20 cellular contexts compared by ENCODE assay signal in genomic region chr5:59757442-59757841, GRCh38.
A peak's percentile ranks its signal among the peaks of the same experiment; 100 is the strongest.
DNase-seq lines count a peak whose midpoint lies in the region; ATAC-seq, FAIRE-seq and TF ChIP-seq lines count a peak whose summit lies in the region.
"Had no signal": no experiment of that assay in that cellular context is flagged by ENCODE, and none has a peak within 500 bp of the region (broad histone marks: within the 10 kb centered on the region; RNA-seq: fewer than 3 reads in every experiment).

No MANE protein-coding gene starts in this region.

- no peak for FAIRE-seq in frontal cortex (lab: Jason Lieb, UNC)

- TF ChIP-seq POLR2A in transverse colon (IDR thresholded peaks at IDR 0.05) = no peak

- TF ChIP-seq CTCF in fibroblast of lung (conservative IDR thresholded peaks at IDR 0.05 in 1 of 2, IDR thresholded peaks at IDR 0.05 in 1 of 2; ENCODE audit: low read depth in 1 of 2, low read length in 2 of 2) = no peak
- no peak for TF ChIP-seq CTCF in psoas muscle (IDR thresholded peaks at IDR 0.05)
- TF ChIP-seq CTCF in transverse colon (IDR thresholded peaks at IDR 0.05) = no peak

- H3K36me3 ChIP-seq in fibroblast of lung (ENCODE audit: control insufficient read depth, insufficient read depth, low read length) (no peaks in the 10 kb centered on the region), psoas muscle (ENCODE audit: insufficient read depth in 1 of 2, low read depth in 1 of 2) (no peaks in the 10 kb centered on the region), transverse colon (no peaks in the 10 kb centered on the region)
- H3K36me3 ChIP-seq: BLaER1 treated with 17β-estradiol and CSF1 and Interleukin-3, amounts not matched to agents 10 nM and 100 nM; thoracic aorta had no signal

- no peak overlapping the region for H3K9ac ChIP-seq in fibroblast of lung (ENCODE audit: insufficient read depth, low read length)
- H3K9ac ChIP-seq: BLaER1 treated with 17β-estradiol and CSF1 and Interleukin-3, amounts not matched to agents 10 nM and 100 nM had no signal

- H2AFZ ChIP-seq in fibroblast of lung (ENCODE audit: low read length) = no peak overlapping the region

- DNase-seq in DMS 273 (lab: John Stamatoyannopoulos, UW; ENCODE audit: unreplicated experiment) = peak; percentile 40
- DNase-seq in DMS 273 treated with DMSO at 0.1 percent for 48 hours (lab: John Stamatoyannopoulos, UW) = no peak
- DNase-seq in NCI-H146 treated with DMSO at 0.1 percent for 48 hours (lab: John Stamatoyannopoulos, UW; ENCODE audit: unreplicated experiment) = peak; percentile 10
- DNase-seq in fibroblast of lung (ENCODE audit: low read depth in 2 of 2) = peak; percentile 32 to 38
- no peak for DNase-seq in psoas muscle
- no peak for DNase-seq in frontal cortex (ENCODE audit: low spot score in 2 of 2)
- no peak for DNase-seq in activated CD4-positive, alpha-beta T cell treated with anti-CD3 and anti-CD28 coated beads, Interleukin-2, amount 50 U/mL, for 4 hours
- no peak for DNase-seq in transverse colon
- DNase-seq: 8988T; activated CD8-positive, alpha-beta T cell treated with anti-CD3 and anti-CD28 coated beads, Interleukin-2, amount 10 ng/mL, durations not matched to agents 7 days and 5 days; activated naive CD8-positive, alpha-beta T cell treated with anti-CD3 and anti-CD28 coated beads for 36 hours; effector CD4-positive, alpha-beta T cell; midbrain; NCI-H1436 treated with DMSO at 0.1 percent for 48 hours; NCI-H226; Right ventricle myocardium superior; T-cell had no signal

- no peaks in the 10 kb centered on the region for H3K9me3 ChIP-seq in fibroblast of lung (ENCODE audit: control insufficient read depth, insufficient read depth, low read depth, low read length)
- no peaks in the 10 kb centered on the region for H3K9me3 ChIP-seq in psoas muscle
- no peaks in the 10 kb centered on the region for H3K9me3 ChIP-seq in transverse colon
- H3K9me3 ChIP-seq: BLaER1 treated with 17β-estradiol and CSF1 and Interleukin-3, amounts not matched to agents 10 nM and 100 nM; thoracic aorta had no signal

- no peak overlapping the region for H3K4me3 ChIP-seq in fibroblast of lung (replicated peaks in 1 of 4; ENCODE audit: control extremely low read depth in 1 of 4, insufficient read depth in 1 of 4, low read depth in 3 of 4, low read length in 4 of 4)
- H3K4me3 ChIP-seq in psoas muscle = no peak overlapping the region
- H3K4me3 ChIP-seq in transverse colon = no peak overlapping the region
- H3K4me3 ChIP-seq: BLaER1 treated with 17β-estradiol and CSF1 and Interleukin-3, amounts not matched to agents 10 nM and 100 nM; thoracic aorta had no signal

- no peak overlapping the region for H3K27ac ChIP-seq in fibroblast of lung (ENCODE audit: insufficient read depth, low read length)
- H3K27ac ChIP-seq in psoas muscle = no peak overlapping the region
- H3K27ac ChIP-seq in transverse colon = no peak overlapping the region
- H3K27ac ChIP-seq: BLaER1 treated with 17β-estradiol and CSF1 and Interleukin-3, amounts not matched to agents 10 nM and 100 nM; thoracic aorta; VCaP had no signal

- intact Hi-C loops in psoas muscle (cut with DNase I) (no loop called here), transverse colon (cut with DNase I; ENCODE audit: low total_unique reads) (no loop called here)

- H3K79me2 ChIP-seq in fibroblast of lung (ENCODE audit: control insufficient read depth, insufficient read depth, low read length) = no peaks in the 10 kb centered on the region

- no peak overlapping the region for H3K4me2 ChIP-seq in fibroblast of lung (ENCODE audit: extremely low read depth, insufficient read depth, low read length)
- H3K4me2 ChIP-seq: BLaER1 treated with 17β-estradiol and CSF1 and Interleukin-3, amounts not matched to agents 10 nM and 100 nM had no signal

- peak in 3 of 4 donors; percentile 39 to 77 (median 55) for ATAC-seq in psoas muscle
- ATAC-seq: activated CD8-positive, alpha-beta T cell treated with anti-CD3 and anti-CD28 coated beads, Interleukin-2, amount 10 ng/mL, durations not matched to agents 7 days and 5 days; T-cell had no signal

- TF ChIP-seq EP300 in transverse colon (IDR thresholded peaks at IDR 0.05; ENCODE audit: low read depth) = no peak

- H4K20me1 ChIP-seq in fibroblast of lung (ENCODE audit: control insufficient read depth, extremely low read depth, insufficient read depth, low read length) = no peaks in the 10 kb centered on the region
- H4K20me1 ChIP-seq: BLaER1 treated with 17β-estradiol and CSF1 and Interleukin-3, amounts not matched to agents 10 nM and 100 nM had no signal

- H3K4me1 ChIP-seq in fibroblast of lung (ENCODE audit: control insufficient read depth, extremely low read depth, insufficient read depth, low read length) = no peaks in the 10 kb centered on the region
- no peaks in the 10 kb centered on the region for H3K4me1 ChIP-seq in psoas muscle
- H3K4me1 ChIP-seq in transverse colon = peaks cover 7 to 13% (median 9%) of the 10 kb centered on the region in 4 donors
- H3K4me1 ChIP-seq: BLaER1 treated with 17β-estradiol and CSF1 and Interleukin-3, amounts not matched to agents 10 nM and 100 nM had no signal

- H3K27me3 ChIP-seq in fibroblast of lung (ENCODE audit: control insufficient read depth, insufficient read depth, low read length) (no peaks in the 10 kb centered on the region), psoas muscle (ENCODE audit: insufficient read depth in 3 of 3, low read length in 2 of 3) (no peaks in the 10 kb centered on the region), transverse colon (no peaks in the 10 kb centered on the region)
- H3K27me3 ChIP-seq: BLaER1 treated with 17β-estradiol and CSF1 and Interleukin-3, amounts not matched to agents 10 nM and 100 nM had no signal

- in situ Hi-C loops in transverse colon (cut with MboI; ENCODE audit: low pct_ligation_motif_present in 1 of 4, low pct_unique_long_range_greater_than_20kb in 1 of 4, low sequenced_read_pairs in 3 of 4) = no loop called here

- WGBS in psoas muscle, 3 donors = 26 to 41% (median 38%) methylated on average over 1 of the region's 1 CpG
- 57 to 89% methylated on average over 1 of the region's 1 CpG for WGBS in transverse colon (ENCODE audit: low coverage in 1 of 2), 2 donors

Comparison
In these comparisons a context has a peak if more than half of its experiments do, and no peak if none do; other contexts are left out.
1. DNase-seq: peak in DMS 273 (single experiment), NCI-H146 treated with DMSO at 0.1 percent for 48 hours (single experiment) and fibroblast of lung (2 of 2); none in DMS 273 treated with DMSO at 0.1 percent for 48 hours (single experiment), psoas muscle (0 of 2), frontal cortex (0 of 2), activated CD4-positive, alpha-beta T cell treated with anti-CD3 and anti-CD28 coated beads, Interleukin-2, amount 50 U/mL, for 4 hours (0 of 2) and transverse colon (single experiment).